8 cellular contexts compared by ENCODE assay signal in genomic region chrX:110146521-110146920, GRCh38.
DNase-seq lines count a peak whose midpoint lies in the region; ATAC-seq and TF ChIP-seq lines count a peak whose summit lies in the region.

No MANE protein-coding gene starts in this region.

- H3K27ac Mint-ChIP-seq in activated naive CD8-positive, alpha-beta T cell treated with anti-CD3 and anti-CD28 coated beads, Interleukin-2, amount 10 ng/mL, durations not matched to agents 7 days and 5 days: no peak overlapping the region

- no peaks in the 10 kb centered on the region for H3K36me3 ChIP-seq in ACC112 (ENCODE audit: insufficient read depth, low read length)

- in situ Hi-C loops in G401 (cut with HindIII; ENCODE audit: low sequenced_read_pairs): no loop called here

- peak; percentile 37 for DNase-seq in G401 (ENCODE audit: low spot score)
- DNase-seq in NCI-H748 (lab: John Stamatoyannopoulos, UW; ENCODE audit: unreplicated experiment): peak; percentile 47
- no peak for DNase-seq in activated naive CD8-positive, alpha-beta T cell treated with anti-CD3 and anti-CD28 coated beads, Interleukin-2, amount 10 ng/mL, durations not matched to agents 7 days and 5 days
- no peak for DNase-seq in right cardiac atrium
- peak; percentile 35 for DNase-seq in stimulated activated CD4-positive, alpha-beta T cell treated with anti-CD3 and anti-CD28 coated beads, Interleukin-4, amount 100 ng/mL, for 24 hours
- no peak for DNase-seq in omental fat pad (ENCODE audit: low spot score)

- POLR2A ChIA-PET in activated naive CD8-positive, alpha-beta T cell treated with anti-CD3 and anti-CD28 coated beads, Interleukin-2, amount 10 ng/mL, durations not matched to agents 7 days and 5 days (lab: Charles Lee): no interaction called here

- H3K4me3 ChIP-seq in ACC112 (ENCODE audit: low read depth, low read length): no peak overlapping the region
- no peak overlapping the region for H3K4me3 ChIP-seq in right cardiac atrium (ENCODE audit: low read length)

- intact Hi-C loops in right cardiac atrium (cut with DNase I): loop anchor here (5.0 to 10.0 kb wide), 4 partner anchors 232 to 242 kb away; no protein-coding TSS in a partner anchor

- peaks cover 14% of the 10 kb centered on the region for H3K4me1 ChIP-seq in ACC112 (ENCODE audit: control insufficient read depth, insufficient read depth, low read length, unreplicated experiment)
- H3K4me1 ChIP-seq in right cardiac atrium (ENCODE audit: control insufficient read depth, insufficient read depth, low read length): peaks cover 10% of the 10 kb centered on the region

- peaks cover 3% of the 10 kb centered on the region for H3K4me1 Mint-ChIP-seq in activated naive CD8-positive, alpha-beta T cell treated with anti-CD3 and anti-CD28 coated beads, Interleukin-2, amount 10 ng/mL, durations not matched to agents 7 days and 5 days

- H3K79me2 ChIP-seq in ACC112 (ENCODE audit: control insufficient read depth, insufficient read depth, low read length, unreplicated experiment): peaks cover 3% of the 10 kb centered on the region

- no peaks in the 10 kb centered on the region for H3K27me3 ChIP-seq in ACC112 (ENCODE audit: insufficient read depth, low read length)
- H3K27me3 ChIP-seq in right cardiac atrium (ENCODE audit: control insufficient read depth, insufficient read depth): no peaks in the 10 kb centered on the region

- peak overlapping the region; percentile 55; the same call in 1 of the 2 replicates for H3K27ac ChIP-seq in ACC112 (ENCODE audit: low read depth, low read length)
- no peak overlapping the region for H3K27ac ChIP-seq in right cardiac atrium (ENCODE audit: low read length)

- no peak overlapping the region for H2AFZ ChIP-seq in ACC112 (ENCODE audit: low read length, unreplicated experiment)

- peak; percentile 55 for ATAC-seq in HG02588 (IDR thresholded peaks at IDR 0.05; ENCODE audit: unreplicated experiment)
- peak; percentile 52 for ATAC-seq in activated naive CD8-positive, alpha-beta T cell treated with anti-CD3 and anti-CD28 coated beads, Interleukin-2, amount 10 ng/mL, durations not matched to agents 7 days and 5 days (ENCODE audit: low read depth)
- ATAC-seq in right cardiac atrium: peak; percentile 70 to 73
- ATAC-seq in omental fat pad (ENCODE audit: low FRiP score): no peak

- TF ChIP-seq CTCF in omental fat pad (IDR thresholded peaks at IDR 0.05): peak in 1 of 3 donors; percentile 7

- WGBS in right cardiac atrium: 15% methylated on average over 2 of the region's 2 CpGs

- no peaks in the 10 kb centered on the region for H3K9me3 Mint-ChIP-seq in activated naive CD8-positive, alpha-beta T cell treated with anti-CD3 and anti-CD28 coated beads, Interleukin-2, amount 10 ng/mL, durations not matched to agents 7 days and 5 days

- no peaks in the 10 kb centered on the region for H3K9me3 ChIP-seq in right cardiac atrium (ENCODE audit: control insufficient read depth, low read length)

- H3K27me3 Mint-ChIP-seq in activated naive CD8-positive, alpha-beta T cell treated with anti-CD3 and anti-CD28 coated beads, Interleukin-2, amount 10 ng/mL, durations not matched to agents 7 days and 5 days: no peaks in the 10 kb centered on the region

- H3K36me3 Mint-ChIP-seq in activated naive CD8-positive, alpha-beta T cell treated with anti-CD3 and anti-CD28 coated beads, Interleukin-2, amount 10 ng/mL, durations not matched to agents 7 days and 5 days: peaks cover 1% of the 10 kb centered on the region

- H3K4me3 Mint-ChIP-seq in activated naive CD8-positive, alpha-beta T cell treated with anti-CD3 and anti-CD28 coated beads, Interleukin-2, amount 10 ng/mL, durations not matched to agents 7 days and 5 days: no peak overlapping the region

Comparison
In these comparisons a context has a peak if more than half of its experiments do, and no peak if none do; other contexts are left out.
1. DNase-seq: peak in G401 (single experiment), NCI-H748 (single experiment) and stimulated activated CD4-positive, alpha-beta T cell treated with anti-CD3 and anti-CD28 coated beads, Interleukin-4, amount 100 ng/mL, for 24 hours (single experiment); none in activated naive CD8-positive, alpha-beta T cell treated with anti-CD3 and anti-CD28 coated beads, Interleukin-2, amount 10 ng/mL, durations not matched to agents 7 days and 5 days (single experiment), right cardiac atrium (0 of 3) and omental fat pad (single experiment).